In the genomic region with DNA sequence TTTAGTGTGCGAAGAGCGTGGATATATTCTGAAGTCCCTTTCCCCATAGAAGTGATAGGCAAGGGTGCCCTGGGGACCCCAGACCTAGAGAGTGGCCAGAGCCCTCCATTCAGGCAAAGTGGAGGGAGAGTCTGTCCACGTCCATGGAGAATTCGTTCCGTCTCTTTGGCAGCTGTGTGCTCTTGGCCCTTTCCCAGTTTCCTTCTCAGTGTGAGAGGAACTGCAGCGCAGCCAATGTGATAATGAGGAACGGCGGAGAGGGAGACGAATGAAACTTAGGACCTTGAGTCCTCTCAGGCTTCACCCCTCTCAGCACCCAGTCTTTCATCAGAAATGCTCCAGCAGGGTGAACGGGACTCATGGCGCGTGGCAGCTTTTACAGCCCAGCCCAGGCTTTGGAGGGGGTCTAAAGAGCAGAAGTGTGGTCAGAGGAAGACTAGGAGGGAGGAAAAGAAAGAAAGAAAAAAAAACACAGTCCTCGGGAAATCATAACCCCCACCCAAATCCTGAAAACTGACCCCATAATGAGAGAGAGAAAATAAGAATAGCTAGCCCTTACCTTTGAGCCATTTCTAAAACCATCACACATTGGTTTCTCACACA, we compare ENCODE assay signal across 10 cellular contexts.
DNase-seq lines count a peak whose midpoint lies in the region; ATAC-seq and TF ChIP-seq lines count a peak whose summit lies in the region.
"Had no signal": no experiment of that assay in that cellular context is flagged by ENCODE, and none has a peak within 500 bp of the region (broad histone marks: within the 10 kb centered on the region; RNA-seq: fewer than 3 reads in every experiment).

No MANE protein-coding gene starts in this region.

- no peak for TF ChIP-seq CTCF in omental fat pad (IDR thresholded peaks at IDR 0.05)

- H3K4me3 Mint-ChIP-seq in CD4-positive, CD25-positive, alpha-beta regulatory T cell, result no peak overlapping the region
- H3K4me3 Mint-ChIP-seq in activated T-helper 2 cell treated with anti-CD3 and anti-CD28 coated beads, Interferon-gamma antibody, Interleukin-2, Interleukin-4, amounts not matched to agents 10 μg/mL and 5 μg/mL and 100 μg/mL, durations not matched to agents 14 hours and 24 hours and 36 hours (ENCODE audit: low read depth), result peak overlapping the region; percentile 13

- peak overlapping the region; percentile 15 to 84 (median 75) for H3K27ac Mint-ChIP-seq in CD4-positive, CD25-positive, alpha-beta regulatory T cell
- H3K27ac Mint-ChIP-seq in activated T-helper 2 cell treated with anti-CD3 and anti-CD28 coated beads, Interferon-gamma antibody, Interleukin-2, Interleukin-4, amounts not matched to agents 10 μg/mL and 5 μg/mL and 100 μg/mL, durations not matched to agents 14 hours and 24 hours and 36 hours, result peak overlapping the region; percentile 80
- H3K27ac Mint-ChIP-seq: CD4-positive, alpha-beta T cell had no signal

- no peaks in the 10 kb centered on the region for H3K36me3 ChIP-seq in CD4-positive, CD25-positive, alpha-beta regulatory T cell (ENCODE audit: control insufficient read depth, insufficient read depth, low read length)

- no peak overlapping the region for H3K27ac ChIP-seq in CD4-positive, CD25-positive, alpha-beta regulatory T cell (ENCODE audit: insufficient read depth, low read length, poor library complexity, severe bottlenecking)
- H3K27ac ChIP-seq: SK-N-MC had no signal

- DNase-seq in CD4-positive, CD25-positive, alpha-beta regulatory T cell, result no peak
- no peak for DNase-seq in activated T-helper 2 cell treated with anti-CD3 and anti-CD28 coated beads, Interferon-gamma antibody, Interleukin-2, Interleukin-4, amounts not matched to agents 10 μg/mL and 5 μg/mL and 100 μg/mL, durations not matched to agents 14 hours and 24 hours and 36 hours (ENCODE audit: low spot score)
- DNase-seq in left cardiac atrium (peak; percentile 79), pons (ENCODE audit: low spot score) (peak; percentile 62), omental fat pad (ENCODE audit: low spot score) (no peak), SIG-M5 (lab: John Stamatoyannopoulos, UW) (no peak)

- peaks cover 18% of the 10 kb centered on the region for H3K36me3 Mint-ChIP-seq in CD4-positive, CD25-positive, alpha-beta regulatory T cell
- peaks cover 23% of the 10 kb centered on the region for H3K36me3 Mint-ChIP-seq in activated T-helper 2 cell treated with anti-CD3 and anti-CD28 coated beads, Interferon-gamma antibody, Interleukin-2, Interleukin-4, amounts not matched to agents 10 μg/mL and 5 μg/mL and 100 μg/mL, durations not matched to agents 14 hours and 24 hours and 36 hours (ENCODE audit: low read depth)

- H3K4me1 ChIP-seq in CD4-positive, CD25-positive, alpha-beta regulatory T cell (ENCODE audit: control insufficient read depth, insufficient read depth, low read length, poor library complexity, severe bottlenecking), result peaks cover 5% of the 10 kb centered on the region

- peaks cover 0 to 11% (median 7%) of the 10 kb centered on the region in 4 donors for H3K4me1 Mint-ChIP-seq in CD4-positive, CD25-positive, alpha-beta regulatory T cell
- peaks cover 39% of the 10 kb centered on the region for H3K4me1 Mint-ChIP-seq in activated T-helper 2 cell treated with anti-CD3 and anti-CD28 coated beads, Interferon-gamma antibody, Interleukin-2, Interleukin-4, amounts not matched to agents 10 μg/mL and 5 μg/mL and 100 μg/mL, durations not matched to agents 14 hours and 24 hours and 36 hours (ENCODE audit: low read depth)

- H3K4me3 ChIP-seq in CD4-positive, CD25-positive, alpha-beta regulatory T cell (ENCODE audit: low read depth, low read length), result no peak overlapping the region
- H3K4me3 ChIP-seq: SK-N-MC had no signal

- no peaks in the 10 kb centered on the region for H3K27me3 Mint-ChIP-seq in CD4-positive, CD25-positive, alpha-beta regulatory T cell
- no peaks in the 10 kb centered on the region for H3K27me3 Mint-ChIP-seq in activated T-helper 2 cell treated with anti-CD3 and anti-CD28 coated beads, Interferon-gamma antibody, Interleukin-2, Interleukin-4, amounts not matched to agents 10 μg/mL and 5 μg/mL and 100 μg/mL, durations not matched to agents 14 hours and 24 hours and 36 hours (ENCODE audit: low read depth)
- H3K27me3 Mint-ChIP-seq: CD4-positive, alpha-beta T cell had no signal

- H3K27me3 ChIP-seq in CD4-positive, CD25-positive, alpha-beta regulatory T cell (ENCODE audit: control insufficient read depth, insufficient read depth, low read length), result no peaks in the 10 kb centered on the region

- intact Hi-C loops in activated T-helper 2 cell treated with anti-CD3 and anti-CD28 coated beads, Interferon-gamma antibody, Interleukin-2, Interleukin-4, amounts not matched to agents 10 μg/mL and 5 μg/mL and 100 μg/mL, durations not matched to agents 14 hours and 24 hours and 36 hours (cut with micrococcal nuclease), result loop anchor here (1.0 to 5.0 kb wide), 3 partner anchors 51 to 127 kb away; no protein-coding TSS in a partner anchor
- intact Hi-C loops in left cardiac atrium (cut with DNase I), result loop anchor here in 1 of 2 donors (2.0 kb wide), 1 partner anchor 219 kb away; no protein-coding TSS in a partner anchor

- H3K9me3 Mint-ChIP-seq in CD4-positive, CD25-positive, alpha-beta regulatory T cell, result no peaks in the 10 kb centered on the region
- H3K9me3 Mint-ChIP-seq in activated T-helper 2 cell treated with anti-CD3 and anti-CD28 coated beads, Interferon-gamma antibody, Interleukin-2, Interleukin-4, amounts not matched to agents 10 μg/mL and 5 μg/mL and 100 μg/mL, durations not matched to agents 14 hours and 24 hours and 36 hours, result no peaks in the 10 kb centered on the region
- H3K9me3 Mint-ChIP-seq: CD4-positive, alpha-beta T cell had no signal

- no peak for ATAC-seq in CD4-positive, CD25-positive, alpha-beta regulatory T cell (ENCODE audit: low read depth in 2 of 2)
- peak; percentile 78 to 82 for ATAC-seq in left cardiac atrium
- no peak for ATAC-seq in omental fat pad (ENCODE audit: low FRiP score)
- ATAC-seq in GM18867 (IDR thresholded peaks at IDR 0.05; ENCODE audit: unreplicated experiment), result no peak
- no peak for ATAC-seq in HG03280 (IDR thresholded peaks at IDR 0.05; ENCODE audit: unreplicated experiment)

- no peaks in the 10 kb centered on the region for H3K9me3 ChIP-seq in CD4-positive, CD25-positive, alpha-beta regulatory T cell (ENCODE audit: control insufficient read depth in 2 of 2, low read length in 2 of 2)

Comparison
In these comparisons a context has a peak if more than half of its experiments do, and no peak if none do; other contexts are left out.
1. ATAC-seq: peak in left cardiac atrium (2 of 2); none in CD4-positive, CD25-positive, alpha-beta regulatory T cell (0 of 2), omental fat pad (single experiment), GM18867 (single experiment) and HG03280 (single experiment).
2. DNase-seq: peak in left cardiac atrium (single experiment) and pons (single experiment); none in CD4-positive, CD25-positive, alpha-beta regulatory T cell (0 of 3), activated T-helper 2 cell treated with anti-CD3 and anti-CD28 coated beads, Interferon-gamma antibody, Interleukin-2, Interleukin-4, amounts not matched to agents 10 μg/mL and 5 μg/mL and 100 μg/mL, durations not matched to agents 14 hours and 24 hours and 36 hours (single experiment), omental fat pad (single experiment) and SIG-M5 (single experiment).